1 cellular context compared by ENCODE assay signal in the genomic region with DNA sequence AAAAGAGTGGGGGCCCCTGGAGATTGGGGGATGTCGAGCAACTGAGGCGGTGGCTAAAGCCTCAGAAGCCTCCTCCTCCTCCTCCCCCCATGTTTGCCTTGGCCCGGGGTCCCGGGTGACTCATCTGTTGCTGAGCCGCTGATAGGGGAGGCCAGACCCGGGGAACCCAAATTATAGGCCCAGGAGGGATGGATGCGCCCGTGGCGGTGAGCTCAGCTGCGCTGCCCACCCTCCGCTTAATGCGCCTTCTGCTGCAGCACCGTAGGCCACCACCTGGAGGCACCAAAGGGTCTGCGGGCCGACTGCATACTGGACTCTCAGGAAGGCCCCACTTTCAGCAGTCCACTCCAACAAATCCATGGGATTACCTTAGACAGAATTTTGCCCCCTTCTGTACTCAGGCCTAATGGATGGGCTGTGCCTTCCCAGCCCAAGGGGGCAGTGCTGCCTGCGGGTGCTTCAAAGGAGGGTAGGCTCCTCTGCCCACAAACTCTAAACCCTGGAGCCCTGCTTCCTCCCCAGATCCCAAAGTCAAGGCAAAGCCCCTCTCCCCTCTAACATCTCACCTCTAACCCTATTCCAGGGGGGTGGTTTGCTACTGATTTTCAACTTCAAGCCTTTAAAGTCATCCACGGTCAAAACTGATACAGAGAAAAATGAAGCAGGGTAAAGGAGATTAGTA.
TF ChIP-seq lines count a peak whose summit lies in the region.

No MANE protein-coding gene starts in this region.

TF ChIP-seq in HEK293, 187 proteins besides CTCF, POLR2A, EP300 and RAD21 (continued from another document):
- TF ChIP-seq, protein P1, sequence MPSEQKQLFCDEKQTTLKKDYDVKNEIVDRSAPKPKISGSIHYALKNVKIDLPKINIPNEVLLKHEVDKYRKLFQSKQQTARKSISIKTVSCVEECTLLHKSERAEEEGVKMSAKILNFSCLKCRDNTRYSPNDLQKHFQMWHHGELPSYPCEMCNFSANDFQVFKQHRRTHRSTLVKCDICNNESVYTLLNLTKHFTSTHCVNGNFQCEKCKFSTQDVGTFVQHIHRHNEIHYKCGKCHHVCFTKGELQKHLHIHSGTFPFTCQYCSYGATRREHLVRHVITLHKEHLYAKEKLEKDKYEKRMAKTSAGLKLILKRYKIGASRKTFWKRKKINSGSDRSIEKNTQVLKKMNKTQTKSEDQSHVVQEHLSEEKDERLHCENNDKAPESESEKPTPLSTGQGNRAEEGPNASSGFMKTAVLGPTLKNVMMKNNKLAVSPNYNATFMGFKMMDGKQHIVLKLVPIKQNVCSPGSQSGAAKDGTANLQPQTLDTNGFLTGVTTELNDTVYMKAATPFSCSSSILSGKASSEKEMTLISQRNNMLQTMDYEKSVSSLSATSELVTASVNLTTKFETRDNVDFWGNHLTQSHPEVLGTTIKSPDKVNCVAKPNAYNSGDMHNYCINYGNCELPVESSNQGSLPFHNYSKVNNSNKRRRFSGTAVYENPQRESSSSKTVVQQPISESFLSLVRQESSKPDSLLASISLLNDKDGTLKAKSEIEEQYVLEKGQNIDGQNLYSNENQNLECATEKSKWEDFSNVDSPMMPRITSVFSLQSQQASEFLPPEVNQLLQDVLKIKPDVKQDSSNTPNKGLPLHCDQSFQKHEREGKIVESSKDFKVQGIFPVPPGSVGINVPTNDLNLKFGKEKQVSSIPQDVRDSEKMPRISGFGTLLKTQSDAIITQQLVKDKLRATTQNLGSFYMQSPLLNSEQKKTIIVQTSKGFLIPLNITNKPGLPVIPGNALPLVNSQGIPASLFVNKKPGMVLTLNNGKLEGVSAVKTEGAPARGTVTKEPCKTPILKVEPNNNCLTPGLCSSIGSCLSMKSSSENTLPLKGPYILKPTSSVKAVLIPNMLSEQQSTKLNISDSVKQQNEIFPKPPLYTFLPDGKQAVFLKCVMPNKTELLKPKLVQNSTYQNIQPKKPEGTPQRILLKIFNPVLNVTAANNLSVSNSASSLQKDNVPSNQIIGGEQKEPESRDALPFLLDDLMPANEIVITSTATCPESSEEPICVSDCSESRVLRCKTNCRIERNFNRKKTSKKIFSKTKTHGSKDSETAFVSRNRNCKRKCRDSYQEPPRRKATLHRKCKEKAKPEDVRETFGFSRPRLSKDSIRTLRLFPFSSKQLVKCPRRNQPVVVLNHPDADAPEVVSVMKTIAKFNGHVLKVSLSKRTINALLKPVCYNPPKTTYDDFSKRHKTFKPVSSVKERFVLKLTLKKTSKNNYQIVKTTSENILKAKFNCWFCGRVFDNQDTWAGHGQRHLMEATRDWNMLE (tag by site-specific recombination; conservative IDR thresholded peaks at IDR 0.05; ENCODE audit: low read depth), result no peak
- TF ChIP-seq ZNF223 (tag by site-specific recombination; IDR thresholded peaks at IDR 0.05), result no peak
- TF ChIP-seq ZNF747 (tag by site-specific recombination; IDR thresholded peaks at IDR 0.05), result no peak
- no peak for TF ChIP-seq ZNF629 (tag by site-specific recombination; IDR thresholded peaks at IDR 0.05)
- no peak for TF ChIP-seq KLF8 (tag by site-specific recombination; IDR thresholded peaks at IDR 0.05)
- no peak for TF ChIP-seq ZNF664 (tag by site-specific recombination; IDR thresholded peaks at IDR 0.05)
- no peak for TF ChIP-seq BCL11B (tag by site-specific recombination; IDR thresholded peaks at IDR 0.05; ENCODE audit: low read depth)
TF ChIP-seq in HEK293: peak in this region for 0.
